8 cellular contexts compared by ENCODE assay signal in genomic region chr6:29516108-29516507, GRCh38. TPM values are rescaled to one million over a fixed set of nuclear protein-coding genes. Genes with fewer than 3 reads are reported as not detected.
DNase-seq lines count a peak whose midpoint lies in the region; ATAC-seq and TF ChIP-seq lines count a peak whose summit lies in the region.

No MANE protein-coding gene starts in this region.

- CTCF ChIA-PET in activated CD8-positive, alpha-beta T cell treated with anti-CD3 and anti-CD28 coated beads for 36 hours (lab: Charles Lee): no interaction called here

- peak; percentile 99 for ATAC-seq in activated CD8-positive, alpha-beta T cell treated with anti-CD3 and anti-CD28 coated beads for 36 hours
- ATAC-seq in HG02870 (IDR thresholded peaks at IDR 0.05; ENCODE audit: unreplicated experiment) (no peak), HG02840 (IDR thresholded peaks at IDR 0.05; ENCODE audit: low FRiP score, unreplicated experiment) (no peak)

- peaks cover 12% of the 10 kb centered on the region for H3K27me3 Mint-ChIP-seq in activated CD8-positive, alpha-beta T cell treated with anti-CD3 and anti-CD28 coated beads for 36 hours

- no peaks in the 10 kb centered on the region for H3K36me3 Mint-ChIP-seq in activated CD8-positive, alpha-beta T cell treated with anti-CD3 and anti-CD28 coated beads for 36 hours (ENCODE audit: low read depth)

- POLR2A ChIA-PET in activated CD8-positive, alpha-beta T cell treated with anti-CD3 and anti-CD28 coated beads for 36 hours (lab: Charles Lee): no interaction called here

- in situ Hi-C loops in KBM-7 (cut with MboI; ENCODE audit: low pct_unique_long_range_greater_than_20kb, low sequenced_read_pairs): no loop called here

- H3K27ac Mint-ChIP-seq in activated CD8-positive, alpha-beta T cell treated with anti-CD3 and anti-CD28 coated beads for 36 hours: no peak overlapping the region

- H3K4me3 Mint-ChIP-seq in activated CD8-positive, alpha-beta T cell treated with anti-CD3 and anti-CD28 coated beads for 36 hours: no peak overlapping the region

- no peak for TF ChIP-seq CTCF in activated CD8-positive, alpha-beta T cell treated with anti-CD3 and anti-CD28 coated beads for 36 hours (IDR thresholded peaks at IDR 0.05)

- peaks cover 11% of the 10 kb centered on the region for H3K4me1 Mint-ChIP-seq in activated CD8-positive, alpha-beta T cell treated with anti-CD3 and anti-CD28 coated beads for 36 hours (ENCODE audit: low read depth)

- DNase-seq in DMS153 treated with DMSO at 0.1 percent for 48 hours (lab: John Stamatoyannopoulos, UW; ENCODE audit: unreplicated experiment): peak; percentile 18
- DNase-seq in KBM-7: peak; percentile 45
- DNase-seq in activated CD8-positive, alpha-beta T cell treated with anti-CD3 and anti-CD28 coated beads for 36 hours: peak; percentile 62
- peak; percentile 75 for DNase-seq in kidney tubule cell (ENCODE audit: low spot score)
- no peak for DNase-seq in superior temporal gyrus (ENCODE audit: extremely low spot score)
- DNase-seq in NCI-H1092 treated with DMSO at 0.1 percent for 48 hours (lab: John Stamatoyannopoulos, UW): no peak

- intact Hi-C loops in activated CD8-positive, alpha-beta T cell treated with anti-CD3 and anti-CD28 coated beads for 36 hours (cut with micrococcal nuclease): no loop called here

- H3K9me3 Mint-ChIP-seq in activated CD8-positive, alpha-beta T cell treated with anti-CD3 and anti-CD28 coated beads for 36 hours: no peaks in the 10 kb centered on the region

RNA-seq across cellular contexts. Expression of gene MAS1L, which starts 28.4 kb away (rescaled TPM):
- total RNA-seq in activated CD8-positive, alpha-beta T cell treated with anti-CD3 and anti-CD28 coated beads for 36 hours: not detected

RNA-seq across cellular contexts. Expression of gene UBD, which starts 43.4 kb away (rescaled TPM):
- total RNA-seq in activated CD8-positive, alpha-beta T cell treated with anti-CD3 and anti-CD28 coated beads for 36 hours: under 1 TPM; 0.50 to 0.67 TPM

RNA-seq across cellular contexts. Expression of gene OR2H1, which starts 59.2 kb away (rescaled TPM):
- not detected for total RNA-seq in activated CD8-positive, alpha-beta T cell treated with anti-CD3 and anti-CD28 coated beads for 36 hours

RNA-seq across cellular contexts. Expression of gene OR11A1, which starts 59.2 kb away (rescaled TPM):
- not detected for total RNA-seq in activated CD8-positive, alpha-beta T cell treated with anti-CD3 and anti-CD28 coated beads for 36 hours

Comparison
In these comparisons a context has a peak if more than half of its experiments do, and no peak if none do; other contexts are left out.
1. DNase-seq: peak in DMS153 treated with DMSO at 0.1 percent for 48 hours (single experiment), KBM-7 (single experiment), activated CD8-positive, alpha-beta T cell treated with anti-CD3 and anti-CD28 coated beads for 36 hours (single experiment) and kidney tubule cell (single experiment); none in superior temporal gyrus (single experiment) and NCI-H1092 treated with DMSO at 0.1 percent for 48 hours (single experiment).